ENCODE assay signal across 15 cellular contexts in genomic region chr3:63015614-63016016, GRCh38.
DNase-seq lines count a peak whose midpoint lies in the region; ATAC-seq and TF ChIP-seq lines count a peak whose summit lies in the region.
"Had no signal": no experiment of that assay in that cellular context is flagged by ENCODE, and none has a peak within 500 bp of the region (broad histone marks: within the 10 kb centered on the region; RNA-seq: fewer than 3 reads in every experiment).

No MANE protein-coding gene starts in this region.

- TF ChIP-seq CTCF in hepatocyte (IDR thresholded peaks at IDR 0.05; ENCODE audit: poor library complexity) (no peak), esophagus squamous epithelium (IDR thresholded peaks at IDR 0.05) (no peak)

- TF ChIP-seq POLR2A in esophagus squamous epithelium (IDR thresholded peaks at IDR 0.05), result no peak

- intact Hi-C loops in esophagus squamous epithelium (cut with DNase I), result no loop called here

- H3K79me1 ChIP-seq in trophoblast cell (ENCODE audit: low read length), result no peaks in the 10 kb centered on the region

- no peak overlapping the region for H4K8ac ChIP-seq in trophoblast cell (ENCODE audit: low read depth, low read length)

- no peak overlapping the region for H4K91ac ChIP-seq in trophoblast cell (ENCODE audit: low read depth, low read length)

- WGBS in hepatocyte (ENCODE audit: low lambda C conversion rate, missing lambda C conversion rate), result 34% methylated on average over 4 of the region's 4 CpGs
- WGBS in trophoblast cell (ENCODE audit: extremely low coverage, insufficient coverage, insufficient read length), result no CpG with 5 or more reads among the region's 4 CpGs
- 32 to 60% methylated on average over 2 to 3 of the region's 4 CpGs for WGBS in esophagus squamous epithelium, 2 donors

- H3K4ac ChIP-seq in trophoblast cell (ENCODE audit: low read depth, low read length), result no peak overlapping the region

- no peak overlapping the region for H3K9ac ChIP-seq in trophoblast cell (ENCODE audit: low read length)

- no peak overlapping the region for H2BK120ac ChIP-seq in trophoblast cell (ENCODE audit: insufficient read depth, low read length, poor library complexity)

- H3K79me2 ChIP-seq in hepatocyte (no peaks in the 10 kb centered on the region), trophoblast cell (ENCODE audit: control insufficient read depth, insufficient read depth, low read length, poor library complexity) (no peaks in the 10 kb centered on the region)

- no peak overlapping the region for H3K4me3 ChIP-seq in hepatocyte
- no peak overlapping the region for H3K4me3 ChIP-seq in trophoblast cell (ENCODE audit: low read depth, low read length)
- no peak overlapping the region for H3K4me3 ChIP-seq in esophagus squamous epithelium
- H3K4me3 ChIP-seq: A549, thoracic aorta had no signal

- DNase-seq in NCI-H187 treated with DMSO at 0.1 percent for 48 hours (lab: John Stamatoyannopoulos, UW) (peak; percentile 3), NCI-H187 (lab: John Stamatoyannopoulos, UW) (no peak), NCI-H524 treated with DMSO at 0.1 percent for 48 hours (lab: John Stamatoyannopoulos, UW) (peak; percentile 13), hepatocyte (ENCODE audit: low spot score) (peak; percentile 23), trophoblast cell (no peak), esophagus squamous epithelium (lab: John Stamatoyannopoulos, UW) (no peak), CD1c-positive myeloid dendritic cell (ENCODE audit: extremely low spot score) (no peak)
- DNase-seq: activated CD4-positive, CD25-positive, alpha-beta regulatory T cell; Calu3; NCI-H1930; OCI-M1; stimulated activated CD4-positive, alpha-beta T cell treated with anti-CD3 and anti-CD28 coated beads, Interleukin-12 subunit alpha, Interleukin-12 subunit beta, amount 100 ng/mL, for 4 hours had no signal

- H2BK5ac ChIP-seq in trophoblast cell (ENCODE audit: low read depth, low read length, poor library complexity), result no peak overlapping the region

- H2AFZ ChIP-seq in hepatocyte (no peak overlapping the region), trophoblast cell (ENCODE audit: insufficient read depth, low read length, poor library complexity) (no peak overlapping the region)

- no peak overlapping the region for H2AK5ac ChIP-seq in trophoblast cell (ENCODE audit: low read length)

- no peaks in the 10 kb centered on the region for H4K20me1 ChIP-seq in hepatocyte (ENCODE audit: insufficient read depth, poor library complexity, severe bottlenecking)

- no peaks in the 10 kb centered on the region for H3K9me2 ChIP-seq in hepatocyte (replicated peaks; ENCODE audit: insufficient read depth)

- H3K23ac ChIP-seq in trophoblast cell (ENCODE audit: low read length), result no peak overlapping the region

- H3K27ac ChIP-seq in hepatocyte (no peak overlapping the region), trophoblast cell (ENCODE audit: low read depth, low read length) (no peak overlapping the region), esophagus squamous epithelium (no peak overlapping the region)
- H3K27ac ChIP-seq: A549, thoracic aorta had no signal

- no peak overlapping the region for H2BK12ac ChIP-seq in trophoblast cell (ENCODE audit: low read length)

- ATAC-seq in GM19328 (IDR thresholded peaks at IDR 0.05; ENCODE audit: unreplicated experiment), result no peak
- ATAC-seq: A549 had no signal

- H3K36me3 ChIP-seq in hepatocyte (replicated peaks; ENCODE audit: insufficient read depth, low read depth) (no peaks in the 10 kb centered on the region), trophoblast cell (ENCODE audit: control insufficient read depth in 1 of 2, insufficient read depth in 2 of 2, low read length in 2 of 2) (no peaks in the 10 kb centered on the region), esophagus squamous epithelium (no peaks in the 10 kb centered on the region)
- H3K36me3 ChIP-seq: thoracic aorta had no signal

- H3K9me3 ChIP-seq in hepatocyte (ENCODE audit: low read depth) (no peaks in the 10 kb centered on the region), trophoblast cell (ENCODE audit: insufficient read depth, low read depth, low read length) (no peaks in the 10 kb centered on the region), esophagus squamous epithelium (no peaks in the 10 kb centered on the region)
- H3K9me3 ChIP-seq: A549, thoracic aorta had no signal

- no peak overlapping the region for H3K18ac ChIP-seq in trophoblast cell (ENCODE audit: low read length)

- H3K4me2 ChIP-seq in hepatocyte (no peak overlapping the region), trophoblast cell (ENCODE audit: low read length) (no peak overlapping the region)
- H3K4me2 ChIP-seq: A549 had no signal

- H3K14ac ChIP-seq in trophoblast cell (ENCODE audit: low read length), result peak overlapping the region; percentile 13

- H3K27me3 ChIP-seq in hepatocyte (no peaks in the 10 kb centered on the region), trophoblast cell (ENCODE audit: insufficient read depth, low read length) (no peaks in the 10 kb centered on the region), esophagus squamous epithelium (no peaks in the 10 kb centered on the region)

- no peak overlapping the region for H4K12ac ChIP-seq in trophoblast cell (ENCODE audit: low read depth, low read length)

- H3K4me1 ChIP-seq in hepatocyte (ENCODE audit: insufficient read depth) (no peaks in the 10 kb centered on the region), trophoblast cell (ENCODE audit: control insufficient read depth in 1 of 2, insufficient read depth in 2 of 2, low read length in 2 of 2) (peaks cover 6 to 9% of the 10 kb centered on the region in 2 experiments), esophagus squamous epithelium (no peaks in the 10 kb centered on the region)
- H3K4me1 ChIP-seq: A549 had no signal

Comparison
In these comparisons a context has a peak if more than half of its experiments do, and no peak if none do; other contexts are left out.
1. DNase-seq: peak in NCI-H187 treated with DMSO at 0.1 percent for 48 hours (single experiment), NCI-H524 treated with DMSO at 0.1 percent for 48 hours (single experiment) and hepatocyte (single experiment); none in NCI-H187 (0 of 2), trophoblast cell (0 of 2), esophagus squamous epithelium (single experiment) and CD1c-positive myeloid dendritic cell (single experiment).